Comparison of ENCODE assay signal across 1 cellular context in the genomic region with DNA sequence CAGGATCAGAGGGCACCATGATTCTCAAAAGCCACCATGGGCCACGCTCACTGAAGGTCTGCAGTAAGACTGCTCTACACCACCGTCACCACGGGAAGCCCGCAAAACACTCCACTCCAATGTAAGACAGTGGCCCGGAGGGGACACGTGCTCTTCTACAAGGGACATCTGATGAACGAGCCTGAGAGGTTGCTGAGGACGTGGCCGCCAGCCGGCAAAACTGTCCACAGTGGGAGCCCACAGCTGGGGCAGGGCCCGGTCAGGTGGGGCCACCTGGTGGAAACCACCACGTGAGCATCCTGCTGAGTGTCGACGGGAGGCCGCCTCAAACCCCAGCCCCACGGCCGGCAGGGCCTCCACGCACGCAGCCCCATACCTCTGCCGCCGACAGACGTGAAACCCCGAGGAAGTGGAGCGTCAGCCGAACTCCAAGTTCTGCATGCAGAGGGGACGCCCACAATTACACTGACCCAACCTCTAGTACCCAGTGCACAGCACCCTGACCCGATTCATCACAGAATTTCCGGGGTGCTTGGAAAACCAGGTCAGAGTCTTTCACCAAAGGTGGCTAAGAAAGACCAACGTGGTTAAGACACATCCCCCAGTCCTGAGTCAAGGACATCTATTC.
A peak's percentile ranks its signal among the peaks of the same experiment; 100 is the strongest.
TF ChIP-seq lines count a peak whose summit lies in the region.

No MANE protein-coding gene starts in this region.

TF ChIP-seq in K562, 482 proteins besides CTCF, POLR2A, EP300 and RAD21 (continued from another document):
- TF ChIP-seq, protein P1, sequence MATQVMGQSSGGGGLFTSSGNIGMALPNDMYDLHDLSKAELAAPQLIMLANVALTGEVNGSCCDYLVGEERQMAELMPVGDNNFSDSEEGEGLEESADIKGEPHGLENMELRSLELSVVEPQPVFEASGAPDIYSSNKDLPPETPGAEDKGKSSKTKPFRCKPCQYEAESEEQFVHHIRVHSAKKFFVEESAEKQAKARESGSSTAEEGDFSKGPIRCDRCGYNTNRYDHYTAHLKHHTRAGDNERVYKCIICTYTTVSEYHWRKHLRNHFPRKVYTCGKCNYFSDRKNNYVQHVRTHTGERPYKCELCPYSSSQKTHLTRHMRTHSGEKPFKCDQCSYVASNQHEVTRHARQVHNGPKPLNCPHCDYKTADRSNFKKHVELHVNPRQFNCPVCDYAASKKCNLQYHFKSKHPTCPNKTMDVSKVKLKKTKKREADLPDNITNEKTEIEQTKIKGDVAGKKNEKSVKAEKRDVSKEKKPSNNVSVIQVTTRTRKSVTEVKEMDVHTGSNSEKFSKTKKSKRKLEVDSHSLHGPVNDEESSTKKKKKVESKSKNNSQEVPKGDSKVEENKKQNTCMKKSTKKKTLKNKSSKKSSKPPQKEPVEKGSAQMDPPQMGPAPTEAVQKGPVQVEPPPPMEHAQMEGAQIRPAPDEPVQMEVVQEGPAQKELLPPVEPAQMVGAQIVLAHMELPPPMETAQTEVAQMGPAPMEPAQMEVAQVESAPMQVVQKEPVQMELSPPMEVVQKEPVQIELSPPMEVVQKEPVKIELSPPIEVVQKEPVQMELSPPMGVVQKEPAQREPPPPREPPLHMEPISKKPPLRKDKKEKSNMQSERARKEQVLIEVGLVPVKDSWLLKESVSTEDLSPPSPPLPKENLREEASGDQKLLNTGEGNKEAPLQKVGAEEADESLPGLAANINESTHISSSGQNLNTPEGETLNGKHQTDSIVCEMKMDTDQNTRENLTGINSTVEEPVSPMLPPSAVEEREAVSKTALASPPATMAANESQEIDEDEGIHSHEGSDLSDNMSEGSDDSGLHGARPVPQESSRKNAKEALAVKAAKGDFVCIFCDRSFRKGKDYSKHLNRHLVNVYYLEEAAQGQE (CRISPR knock-in tag; IDR thresholded peaks at IDR 0.05; ENCODE audit: low read depth): no peak
- TF ChIP-seq, protein P2, sequence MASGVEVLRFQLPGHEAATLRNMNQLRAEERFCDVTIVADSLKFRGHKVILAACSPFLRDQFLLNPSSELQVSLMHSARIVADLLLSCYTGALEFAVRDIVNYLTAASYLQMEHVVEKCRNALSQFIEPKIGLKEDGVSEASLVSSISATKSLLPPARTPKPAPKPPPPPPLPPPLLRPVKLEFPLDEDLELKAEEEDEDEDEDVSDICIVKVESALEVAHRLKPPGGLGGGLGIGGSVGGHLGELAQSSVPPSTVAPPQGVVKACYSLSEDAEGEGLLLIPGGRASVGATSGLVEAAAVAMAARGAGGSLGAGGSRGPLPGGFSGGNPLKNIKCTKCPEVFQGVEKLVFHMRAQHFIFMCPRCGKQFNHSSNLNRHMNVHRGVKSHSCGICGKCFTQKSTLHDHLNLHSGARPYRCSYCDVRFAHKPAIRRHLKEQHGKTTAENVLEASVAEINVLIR (CRISPR knock-in tag; IDR thresholded peaks at IDR 0.05): no peak
- TF ChIP-seq SUPT5H (IDR thresholded peaks at IDR 0.05): no peak
- peak; percentile 16; the same call in 1 of the 2 replicates for TF ChIP-seq POLR2G (IDR thresholded peaks at IDR 0.05; ENCODE audit: low read depth, low read length)
- TF ChIP-seq ZSCAN29 (IDR thresholded peaks at IDR 0.05): no peak
